ENCODE assay signal across 16 cellular contexts in the genomic region with DNA sequence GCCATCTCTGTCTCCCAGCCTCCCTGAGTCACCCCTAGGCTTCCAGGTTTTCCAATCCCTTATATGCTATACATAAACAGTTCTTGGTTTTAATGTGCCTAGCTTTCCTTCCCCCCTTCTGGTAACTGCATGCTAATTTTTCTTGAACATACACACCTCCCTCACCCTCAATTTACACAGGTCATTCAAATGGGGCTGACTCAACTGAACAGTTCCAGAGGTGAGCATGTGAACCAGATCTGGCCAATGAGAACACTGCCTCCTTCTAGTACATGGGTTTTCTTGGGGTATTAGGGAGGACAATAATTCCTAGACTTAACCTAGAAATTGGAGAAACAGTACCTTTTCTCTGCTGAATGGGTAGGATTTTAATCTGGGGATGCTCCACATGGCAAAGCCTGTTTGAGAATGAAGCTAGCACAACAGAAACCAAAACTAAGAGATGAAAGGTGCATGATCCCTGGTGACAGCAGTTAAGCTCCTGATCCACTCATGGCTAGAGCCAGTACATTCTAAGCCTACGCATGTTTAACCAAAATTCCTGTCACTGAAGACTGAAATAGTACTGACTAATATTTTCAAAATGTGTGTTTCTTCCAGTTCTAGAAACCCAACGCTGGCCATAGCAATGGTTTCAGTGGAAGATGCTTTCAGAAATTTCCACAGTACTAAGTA. TPM values are rescaled to one million over a fixed set of nuclear protein-coding genes. Genes with fewer than 3 reads are reported as not detected.
A peak's percentile ranks its signal among the peaks of the same experiment; 100 is the strongest.
DNase-seq lines count a peak whose midpoint lies in the region; ATAC-seq and TF ChIP-seq lines count a peak whose summit lies in the region.
"Had no signal": no experiment of that assay in that cellular context is flagged by ENCODE, and none has a peak within 500 bp of the region (broad histone marks: within the 10 kb centered on the region; RNA-seq: fewer than 3 reads in every experiment).

No MANE protein-coding gene starts in this region.

- TF ChIP-seq CTCF in IMR-90 (conservative IDR thresholded peaks at IDR 0.05; ENCODE audit: low read depth, low read length): no peak
- TF ChIP-seq CTCF in psoas muscle (IDR thresholded peaks at IDR 0.05): no peak
- TF ChIP-seq CTCF in prostate gland (IDR thresholded peaks at IDR 0.05): no peak
- no peak for TF ChIP-seq CTCF in GM20000 (IDR thresholded peaks at IDR 0.05; ENCODE audit: extremely low read depth, missing control alignments)

- H4K91ac ChIP-seq in IMR-90 (ENCODE audit: insufficient read depth, low read depth, low read length): no peak overlapping the region

- H3K36me3 ChIP-seq in IMR-90 (ENCODE audit: control insufficient read depth, insufficient read depth, low read length): no peaks in the 10 kb centered on the region
- H3K36me3 ChIP-seq in psoas muscle (ENCODE audit: insufficient read depth in 1 of 2, low read depth in 1 of 2): no peaks in the 10 kb centered on the region
- no peaks in the 10 kb centered on the region for H3K36me3 ChIP-seq in prostate gland

- H2BK15ac ChIP-seq in IMR-90 (ENCODE audit: low read depth, low read length): no peak overlapping the region

- peaks cover 3% of the 10 kb centered on the region; the same call in 1 of the 2 replicates for H4K20me1 ChIP-seq in IMR-90 (ENCODE audit: insufficient read depth, low read length)

- no peak overlapping the region for H3K56ac ChIP-seq in IMR-90 (ENCODE audit: extremely low read depth, insufficient read depth, low read length)

- dilution Hi-C loops in IMR-90 (cut with HindIII; ENCODE audit: low sequenced_read_pairs, unreplicated experiment): no loop called here

- WGBS in IMR-90 (ENCODE audit: extremely low coverage in 2 of 2, insufficient read length in 1 of 2), 2 experiments: no CpG with 5 or more reads among the region's 2 CpGs
- WGBS in psoas muscle, 3 donors: 30 to 66% (median 33%) methylated on average over 2 of the region's 2 CpGs
- WGBS in prostate gland: 88% methylated on average over 2 of the region's 2 CpGs

- DNase-seq in activated CD4-positive, alpha-beta T cell treated with anti-CD3 and anti-CD28 coated beads for 36 hours: peak; percentile 10
- no peak for DNase-seq in activated CD4-positive, alpha-beta T cell treated with anti-CD3 and anti-CD28 coated beads for 48 hours
- peak; percentile 27 for DNase-seq in IMR-90
- DNase-seq in psoas muscle: no peak
- DNase-seq in prostate gland (ENCODE audit: low spot score): no peak
- DNase-seq in NCI-H524 treated with DMSO at 0.1 percent for 48 hours (lab: John Stamatoyannopoulos, UW): no peak
- DNase-seq in GM20000 (ENCODE audit: low spot score): no peak
- DNase-seq: activated effector memory CD4-positive, alpha-beta T cell treated with Interleukin-2 at 50 U/mL for 16 hours; Calu3; cerebellar nuclear complex; NCI-H2029 treated with DMSO at 0.1 percent for 48 hours; NK-92 treated with Interleukin-12 subunit alpha and Interleukin-12 subunit beta, amount 100 ng/mL, for 24 hours had no signal

- no peak overlapping the region for H3K27ac ChIP-seq in IMR-90 (ENCODE audit: insufficient read depth, low read length)
- peak overlapping the region; percentile 87 for H3K27ac ChIP-seq in psoas muscle
- no peak overlapping the region for H3K27ac ChIP-seq in prostate gland
- H3K27ac ChIP-seq: A549, VCaP had no signal

- no peak overlapping the region for H3K14ac ChIP-seq in IMR-90 (replicated peaks; ENCODE audit: low read depth, low read length)

- peaks cover 4% of the 10 kb centered on the region for H3K9me1 ChIP-seq in IMR-90 (ENCODE audit: insufficient read depth, low read length)

- H3K79me1 ChIP-seq in IMR-90 (ENCODE audit: low read depth in 1 of 2, low read length in 2 of 2): peaks cover 5 to 7% of the 10 kb centered on the region in 2 experiments; a peak in 3 of 4 replicates

- TF ChIP-seq POLR2A in IMR-90 (IDR thresholded peaks at IDR 0.05; ENCODE audit: low read depth, low read length) (no peak), prostate gland (IDR thresholded peaks at IDR 0.05) (no peak)

- H3K4me2 ChIP-seq in IMR-90 (ENCODE audit: low read depth, low read length): no peak overlapping the region
- H3K4me2 ChIP-seq: A549 had no signal

- POLR2A ChIA-PET in activated CD4-positive, alpha-beta T cell treated with anti-CD3 and anti-CD28 coated beads for 36 hours (lab: Charles Lee): interaction anchor here (0.7 kb wide), 1 partner anchor 24 kb away, joined by 3 read pairs; no protein-coding TSS in a partner anchor
- POLR2A ChIA-PET in IMR-90 (lab: Charles Lee; ENCODE audit: unreplicated experiment): no interaction called here

- no peak overlapping the region for H2AK5ac ChIP-seq in IMR-90 (ENCODE audit: low read depth, low read length)

- H3K4me3 Mint-ChIP-seq in activated CD4-positive, alpha-beta T cell treated with anti-CD3 and anti-CD28 coated beads for 36 hours: no peak overlapping the region
- H3K4me3 Mint-ChIP-seq: IgD-negative memory B cell had no signal

- H2BK120ac ChIP-seq in IMR-90 (ENCODE audit: low read depth, low read length): no peak overlapping the region

- H3K23ac ChIP-seq in IMR-90 (ENCODE audit: low read depth, low read length): no peak overlapping the region

- no peak overlapping the region for H2AK9ac ChIP-seq in IMR-90 (replicated peaks; ENCODE audit: low read depth, low read length, poor library complexity)

- peak overlapping the region; percentile 45 for H3K27ac Mint-ChIP-seq in activated CD4-positive, alpha-beta T cell treated with anti-CD3 and anti-CD28 coated beads for 36 hours

- H3K4me1 Mint-ChIP-seq in activated CD4-positive, alpha-beta T cell treated with anti-CD3 and anti-CD28 coated beads for 36 hours: peaks cover 39% of the 10 kb centered on the region

- no peak overlapping the region for H3K9ac ChIP-seq in IMR-90 (ENCODE audit: low read depth, low read length)

- intact Hi-C loops in activated CD4-positive, alpha-beta T cell treated with anti-CD3 and anti-CD28 coated beads for 36 hours (cut with DNase I, micrococcal nuclease): no loop called here
- intact Hi-C loops in IMR-90 (cut with micrococcal nuclease) (no loop called here), psoas muscle (cut with DNase I) (no loop called here), prostate gland (cut with DNase I) (no loop called here)

- H2AFZ ChIP-seq in IMR-90 (replicated peaks; ENCODE audit: low read length, poor library complexity): no peak overlapping the region

- ATAC-seq in activated CD4-positive, alpha-beta T cell treated with anti-CD3 and anti-CD28 coated beads for 36 hours: peak; percentile 83
- ATAC-seq in GM21515 (IDR thresholded peaks at IDR 0.05; ENCODE audit: unreplicated experiment): peak; percentile 66
- peak; percentile 62 for ATAC-seq in IMR-90 (ENCODE audit: low read depth)
- peak; percentile 65 to 91 (median 76) for ATAC-seq in psoas muscle

- H3K27me3 ChIP-seq in IMR-90 (ENCODE audit: control insufficient read depth, insufficient read depth, low read length): no peaks in the 10 kb centered on the region
- H3K27me3 ChIP-seq in psoas muscle (ENCODE audit: insufficient read depth in 3 of 3, low read length in 2 of 3): no peaks in the 10 kb centered on the region
- no peaks in the 10 kb centered on the region for H3K27me3 ChIP-seq in prostate gland (replicated peaks; ENCODE audit: insufficient read depth)

- TF ChIP-seq RAD21 in IMR-90 (IDR thresholded peaks at IDR 0.05; ENCODE audit: low read length): no peak

- BruUV-seq in IMR-90 (replicated peaks; lab: Mats Ljungman, UMichigan): no TSS peak

- CTCF ChIA-PET in activated CD4-positive, alpha-beta T cell treated with anti-CD3 and anti-CD28 coated beads for 36 hours (lab: Charles Lee): interaction anchor here (0.8 to 1.1 kb wide), 4 partner anchors 10 to 245 kb away, joined by 3 to 4 read pairs (median 4); partner anchors contain the start of gene DLX2
- CTCF ChIA-PET in IMR-90 (lab: Yijun Ruan, JAX): interaction anchor here (0.7 kb wide), 1 partner anchor 56 kb away, joined by 3 read pairs; no protein-coding TSS in a partner anchor

- H3K4me3 ChIP-seq in IMR-90 (ENCODE audit: insufficient read depth, low read depth, low read length) (no peak overlapping the region), psoas muscle (no peak overlapping the region), prostate gland (no peak overlapping the region)
- H3K4me3 ChIP-seq: A549 had no signal

- H3K4me1 ChIP-seq in IMR-90 (ENCODE audit: control insufficient read depth, insufficient read depth, low read length) (peaks cover 2% of the 10 kb centered on the region; the same call in 1 of the 2 replicates), psoas muscle (peaks cover 44% of the 10 kb centered on the region), prostate gland (replicated peaks) (no peaks in the 10 kb centered on the region)

- H3K9me3 ChIP-seq in IMR-90 (ENCODE audit: control insufficient read depth, insufficient read depth, low read length) (no peaks in the 10 kb centered on the region), psoas muscle (no peaks in the 10 kb centered on the region), prostate gland (no peaks in the 10 kb centered on the region)
- H3K9me3 ChIP-seq: A549 had no signal

- H2BK5ac ChIP-seq in IMR-90 (ENCODE audit: low read depth, low read length, poor library complexity, severe bottlenecking): no peak overlapping the region

- peaks cover 13% of the 10 kb centered on the region for H3K36me3 Mint-ChIP-seq in activated CD4-positive, alpha-beta T cell treated with anti-CD3 and anti-CD28 coated beads for 36 hours (ENCODE audit: low read depth)
- H3K36me3 Mint-ChIP-seq: IgD-negative memory B cell had no signal

- no peak overlapping the region for H3K4ac ChIP-seq in IMR-90 (ENCODE audit: low read depth, low read length)

- H3K18ac ChIP-seq in IMR-90 (ENCODE audit: low read depth, low read length): no peak overlapping the region

- H3K9me3 Mint-ChIP-seq in activated CD4-positive, alpha-beta T cell treated with anti-CD3 and anti-CD28 coated beads for 36 hours (ENCODE audit: low read depth): no peaks in the 10 kb centered on the region
- H3K9me3 Mint-ChIP-seq: IgD-negative memory B cell had no signal

- H2BK20ac ChIP-seq in IMR-90 (ENCODE audit: low read depth, low read length): no peak overlapping the region

- no peak overlapping the region for H4K5ac ChIP-seq in IMR-90 (ENCODE audit: low read depth, low read length)

- H4K8ac ChIP-seq in IMR-90 (ENCODE audit: low read depth in 2 of 2, low read length in 2 of 2): no peak overlapping the region

- no peaks in the 10 kb centered on the region for H3K27me3 Mint-ChIP-seq in activated CD4-positive, alpha-beta T cell treated with anti-CD3 and anti-CD28 coated beads for 36 hours
- H3K27me3 Mint-ChIP-seq: IgD-negative memory B cell had no signal

- in situ Hi-C loops in IMR-90 (cut with MboI; ENCODE audit: low sequenced_read_pairs): no loop called here

RNA-seq across cellular contexts. Expression of gene SLC25A12, which starts 11.8 kb away (rescaled TPM):
- 10 to 100 TPM; 19.5 to 22.4 TPM for total RNA-seq in activated CD4-positive, alpha-beta T cell treated with anti-CD3 and anti-CD28 coated beads for 36 hours
- 17.6 and 23.6 TPM in 2 replicates for total RNA-seq in IMR-90 (2012; rRNA removed)
- polyA plus RNA-seq in IMR-90 (2012; rRNA removed): 13.9 and 16.3 TPM in 2 replicates
- 5.2 and 8.9 TPM in 2 replicates for polyA plus RNA-seq in IMR-90 (2012; cell fraction: cytosol; rRNA removed)
- polyA plus RNA-seq in IMR-90 (2012; cell fraction: nucleus; rRNA removed; ENCODE audit: low replicate concordance): 12.7 and 38.3 TPM in 2 replicates
- total RNA-seq in psoas muscle: 10 to 100 TPM; 59.9 to 83.6 (median 70.3) TPM
- polyA plus RNA-seq in psoas muscle: 10 to 100 TPM; 19.1 to 66.5 (median 46.3) TPM
- total RNA-seq in prostate gland: 10 to 100 TPM; 23.5 to 33.9 TPM

RNA-seq across cellular contexts. Expression of gene HAT1, which starts 40.0 kb away (rescaled TPM):
- 10 to 100 TPM; 88.5 to 92.6 TPM for total RNA-seq in activated CD4-positive, alpha-beta T cell treated with anti-CD3 and anti-CD28 coated beads for 36 hours
- total RNA-seq in IMR-90 (2012; rRNA removed) (24.4 and 49.2 TPM in 2 replicates), psoas muscle (10 to 100 TPM; 31.8 to 66.5 (median 44.5) TPM), prostate gland (10 to 100 TPM; 30.6 to 41.9 TPM)
- polyA plus RNA-seq in IMR-90 (2012; rRNA removed) (37.1 and 42.1 TPM in 2 replicates), psoas muscle (10 to 100 TPM; 54.7 to 94.6 (median 60.9) TPM)
- polyA plus RNA-seq in IMR-90 (2012; cell fraction: cytosol; rRNA removed): 2.7 and 5.7 TPM in 2 replicates
- polyA plus RNA-seq in IMR-90 (2012; cell fraction: nucleus; rRNA removed; ENCODE audit: low replicate concordance): 0.76 and 8.1 TPM in 2 replicates

Comparison
In these comparisons a context has a peak if more than half of its experiments do, and no peak if none do; other contexts are left out.
1. DNase-seq: peak in activated CD4-positive, alpha-beta T cell treated with anti-CD3 and anti-CD28 coated beads for 36 hours (single experiment) and IMR-90 (single experiment); none in activated CD4-positive, alpha-beta T cell treated with anti-CD3 and anti-CD28 coated beads for 48 hours (single experiment), psoas muscle (0 of 2), prostate gland (single experiment), NCI-H524 treated with DMSO at 0.1 percent for 48 hours (single experiment) and GM20000 (single experiment).
2. Peak in every context shown above with its lines, with median percentiles within 50 percentile points of each other: ATAC-seq.